Comparison of ENCODE assay signal across 8 cellular contexts in genomic region chr9:129141066-129142041, GRCh38. TPM values are rescaled to one million over a fixed set of nuclear protein-coding genes. Genes with fewer than 3 reads are reported as not detected.
DNase-seq lines count a peak whose midpoint lies in the region; ATAC-seq, FAIRE-seq and TF ChIP-seq lines count a peak whose summit lies in the region.

No MANE protein-coding gene starts in this region.

- dilution Hi-C loops in keratinocyte (cut with MboI; ENCODE audit: extremely low pct_ligation_motif_present, low sequenced_read_pairs), result no loop called here

- no peak overlapping the region for H2AFZ ChIP-seq in OCI-LY1 (ENCODE audit: low read length)
- H2AFZ ChIP-seq in keratinocyte (ENCODE audit: control insufficient read depth, low read length), result no peak overlapping the region

- H3K4me3 ChIP-seq in AG10803 (ENCODE audit: low read length), result peak overlapping the region; percentile 50
- peak overlapping the region; percentile 35 for H3K4me3 ChIP-seq in OCI-LY1 (ENCODE audit: low read depth, low read length, poor library complexity, severe bottlenecking)
- no peak overlapping the region for H3K4me3 ChIP-seq in bronchial epithelial cell (ENCODE audit: low read depth, low read length)
- peak overlapping the region in 2 of 3 experiments; percentile 3 to 24 for H3K4me3 ChIP-seq in keratinocyte (ENCODE audit: control insufficient read depth in 2 of 3, extremely low read depth in 1 of 3, insufficient read depth in 2 of 3, low read depth in 1 of 3, low read length in 3 of 3)

- H4K20me1 ChIP-seq in OCI-LY1 (ENCODE audit: insufficient read depth, low read length) (no peaks in the 10 kb centered on the region), keratinocyte (ENCODE audit: control insufficient read depth, extremely low read depth, insufficient read depth, low read length) (no peaks in the 10 kb centered on the region)

- peaks cover 5% of the 10 kb centered on the region; the same call in 1 of the 2 replicates for H3F3A ChIP-seq in OCI-LY1 (ENCODE audit: insufficient read depth, low read length)

- H3K9me3 ChIP-seq in OCI-LY1 (ENCODE audit: low read length) (no peaks in the 10 kb centered on the region), keratinocyte (ENCODE audit: control insufficient read depth, low read depth, low read length) (no peaks in the 10 kb centered on the region)

- no peak for TF ChIP-seq CTCF in AG10803 (conservative IDR thresholded peaks at IDR 0.05; ENCODE audit: low read length)
- TF ChIP-seq CTCF in OCI-LY1 (IDR thresholded peaks at IDR 0.05; ENCODE audit: low read length), result no peak
- no peak for TF ChIP-seq CTCF in bronchial epithelial cell (IDR thresholded peaks at IDR 0.05; ENCODE audit: insufficient read depth, low read length, severe bottlenecking)
- no peak for TF ChIP-seq CTCF in keratinocyte (optimal IDR thresholded peaks at IDR 0.05 in 1 of 3, IDR thresholded peaks at IDR 0.05 in 1 of 3, conservative IDR thresholded peaks at IDR 0.05 in 1 of 3; ENCODE audit: extremely low read depth in 1 of 3, insufficient read depth in 2 of 3, low read length in 3 of 3)

- FAIRE-seq in bronchial epithelial cell (lab: Jason Lieb, UNC), result no peak
- peak; percentile 39 for FAIRE-seq in keratinocyte (lab: Jason Lieb, UNC)

- H3K36me3 ChIP-seq in OCI-LY1 (ENCODE audit: insufficient read depth, low read length) (peaks cover 34% of the 10 kb centered on the region), bronchial epithelial cell (ENCODE audit: control insufficient read depth, insufficient read depth, low read length) (peaks cover 19% of the 10 kb centered on the region), keratinocyte (ENCODE audit: control insufficient read depth in 2 of 2, extremely low read depth in 1 of 2, insufficient read depth in 2 of 2, low read length in 2 of 2) (peaks cover 16 to 31% of the 10 kb centered on the region in 2 experiments)

- H3K4me1 ChIP-seq in OCI-LY1 (ENCODE audit: insufficient read depth, low read length, severe bottlenecking) (peaks cover 44% of the 10 kb centered on the region), keratinocyte (ENCODE audit: control insufficient read depth, extremely low read depth, insufficient read depth, low read length) (peaks cover 48% of the 10 kb centered on the region)

- peak; percentile 36 for ATAC-seq in GM19025 (IDR thresholded peaks at IDR 0.05; ENCODE audit: low read depth, unreplicated experiment)

- H3K79me2 ChIP-seq in OCI-LY1 (ENCODE audit: insufficient read depth, low read length) (no peaks in the 10 kb centered on the region), keratinocyte (ENCODE audit: control insufficient read depth, insufficient read depth, low read length) (peaks cover 6% of the 10 kb centered on the region)

- H3K9me1 ChIP-seq in keratinocyte (ENCODE audit: control insufficient read depth, extremely low read depth, insufficient read depth, low read length), result peaks cover 2% of the 10 kb centered on the region

- H3K9ac ChIP-seq in OCI-LY1 (ENCODE audit: low read length), result peak overlapping the region; percentile 57
- peak overlapping the region; percentile 97 for H3K9ac ChIP-seq in keratinocyte (ENCODE audit: control insufficient read depth, extremely low read depth, insufficient read depth, low read length)

- H3K27ac ChIP-seq in OCI-LY1 (ENCODE audit: low read depth, low read length, poor library complexity, severe bottlenecking) (peak overlapping the region; percentile 97), keratinocyte (ENCODE audit: control insufficient read depth, insufficient read depth, low read length) (peak overlapping the region; percentile 99)

- H3K27me3 ChIP-seq in OCI-LY1 (ENCODE audit: insufficient read depth, low read length), result no peaks in the 10 kb centered on the region
- H3K27me3 ChIP-seq in bronchial epithelial cell (ENCODE audit: control insufficient read depth, insufficient read depth, low read length), result no peaks in the 10 kb centered on the region
- H3K27me3 ChIP-seq in keratinocyte (ENCODE audit: control insufficient read depth, extremely low read depth, insufficient read depth, low read length), result no peaks in the 10 kb centered on the region

- peak overlapping the region; percentile 57 for H3K4me2 ChIP-seq in OCI-LY1 (ENCODE audit: low read length)
- peak overlapping the region; percentile 70 for H3K4me2 ChIP-seq in keratinocyte (ENCODE audit: control insufficient read depth, extremely low read depth, insufficient read depth, low read depth, low read length)

- DNase-seq in AG10803 (ENCODE audit: low read depth) (peak; percentile 94), bronchial epithelial cell (ENCODE audit: low read depth) (peak; percentile 69), keratinocyte (ENCODE audit: low read depth, low spot score) (no peak), GOT3 (lab: John Stamatoyannopoulos, UW) (no peak), NCI-H524 treated with DMSO at 0.1 percent for 48 hours (lab: John Stamatoyannopoulos, UW) (no peak)
- peak; percentile 24 for DNase-seq in stimulated activated CD8-positive, alpha-beta memory T cell treated with anti-CD3 and anti-CD28 coated beads, Interleukin-4, amount 100 ng/mL, for 24 hours (ENCODE audit: low read depth)

- H3K9me2 ChIP-seq in OCI-LY1 (ENCODE audit: low read depth, low read length), result no peaks in the 10 kb centered on the region

RNA-seq across cellular contexts. Expression of gene PTPA, which starts 30.1 kb away (rescaled TPM):
- total RNA-seq in bronchial epithelial cell, result 39.5 and 76.0 TPM in 2 replicates
- polyA plus RNA-seq in keratinocyte, result 86.8 to 127 TPM (median 98.0 TPM) in 3 replicates
- 14.6 TPM for polyA plus RNA-seq in keratinocyte (2011; ENCODE audit: low read depth)
- 80.8 and 81.8 TPM in 2 replicates for polyA plus RNA-seq in keratinocyte (2011; cell fraction: cytosol; rRNA removed)
- 77.5 and 93.2 TPM in 2 replicates for polyA plus RNA-seq in keratinocyte (2011; cell fraction: nucleus; rRNA removed)
- polyA plus RNA-seq in keratinocyte (2012; ENCODE audit: low replicate concordance), result 43.8 and 93.0 TPM in 2 replicates
- polyA minus RNA-seq in keratinocyte, result 113 to 151 TPM (median 121 TPM) in 3 replicates
- polyA minus RNA-seq in keratinocyte (2011; cell fraction: cytosol; rRNA and poly(A)+ RNA removed), result 77.1 TPM
- 43.4 and 67.5 TPM in 2 replicates for polyA minus RNA-seq in keratinocyte (2011; cell fraction: nucleus; rRNA and poly(A)+ RNA removed)

RNA-seq across cellular contexts. Expression of gene CRAT, which starts 30.8 kb away (rescaled TPM):
- 13.7 and 40.2 TPM in 2 replicates for total RNA-seq in bronchial epithelial cell
- 6.5 to 12.5 TPM (median 8.2 TPM) in 3 replicates for polyA plus RNA-seq in keratinocyte
- 4.9 TPM for polyA plus RNA-seq in keratinocyte (2011; ENCODE audit: low read depth)
- 9.8 and 18.3 TPM in 2 replicates for polyA plus RNA-seq in keratinocyte (2011; cell fraction: cytosol; rRNA removed)
- polyA plus RNA-seq in keratinocyte (2011; cell fraction: nucleus; rRNA removed), result 10.5 and 15.6 TPM in 2 replicates
- polyA plus RNA-seq in keratinocyte (2012; ENCODE audit: low replicate concordance), result 10.2 and 14.1 TPM in 2 replicates
- polyA minus RNA-seq in keratinocyte, result 9.7 to 30.8 TPM (median 11.2 TPM) in 3 replicates
- polyA minus RNA-seq in keratinocyte (2011; cell fraction: cytosol; rRNA and poly(A)+ RNA removed), result 22.8 TPM
- polyA minus RNA-seq in keratinocyte (2011; cell fraction: nucleus; rRNA and poly(A)+ RNA removed), result 6.5 and 7.5 TPM in 2 replicates

RNA-seq across cellular contexts. Expression of gene IER5L, which starts 36.7 kb away (rescaled TPM):
- total RNA-seq in bronchial epithelial cell, result 15.7 and 19.5 TPM in 2 replicates
- 2.1 to 3.6 TPM (median 2.8 TPM) in 3 replicates for polyA plus RNA-seq in keratinocyte
- polyA plus RNA-seq in keratinocyte (2011; ENCODE audit: low read depth), result 4.1 TPM
- 0.75 and 2.7 TPM in 2 replicates for polyA plus RNA-seq in keratinocyte (2011; cell fraction: cytosol; rRNA removed)
- 2.1 and 4.5 TPM in 2 replicates for polyA plus RNA-seq in keratinocyte (2011; cell fraction: nucleus; rRNA removed)
- polyA plus RNA-seq in keratinocyte (2012; ENCODE audit: low replicate concordance), result 2.4 and 5.1 TPM in 2 replicates
- 1.3 to 1.4 TPM (median 1.3 TPM) in 3 replicates for polyA minus RNA-seq in keratinocyte
- 18.4 TPM for polyA minus RNA-seq in keratinocyte (2011; cell fraction: cytosol; rRNA and poly(A)+ RNA removed)
- polyA minus RNA-seq in keratinocyte (2011; cell fraction: nucleus; rRNA and poly(A)+ RNA removed), result 4.3 and 7.5 TPM in 2 replicates

Comparison
In these comparisons a context has a peak if more than half of its experiments do, and no peak if none do; other contexts are left out.
1. DNase-seq: peak in AG10803 (single experiment), bronchial epithelial cell (single experiment) and stimulated activated CD8-positive, alpha-beta memory T cell treated with anti-CD3 and anti-CD28 coated beads, Interleukin-4, amount 100 ng/mL, for 24 hours (single experiment); none in keratinocyte (single experiment), GOT3 (single experiment) and NCI-H524 treated with DMSO at 0.1 percent for 48 hours (single experiment).